Comparison of ENCODE assay signal across 1 cellular context in genomic region chr7:116949941-116950801, GRCh38.
TF ChIP-seq lines count a peak whose summit lies in the region.

No MANE protein-coding gene starts in this region.

TF ChIP-seq in K562, 482 proteins besides CTCF, POLR2A, EP300 and RAD21 (continued from another document and continues in another):
- TF ChIP-seq SFPQ (IDR thresholded peaks at IDR 0.05; ENCODE audit: low read depth, low read length) = no peak
- TF ChIP-seq MNT (conservative IDR thresholded peaks at IDR 0.05) = peak; percentile 69 to 81; a peak in 3 of 4 replicates
- 0 out of 4 replicates have a peak, but pooled peaks of 1 of the 2 experiments have one; percentile 46 for TF ChIP-seq KDM4B (IDR thresholded peaks at IDR 0.05; ENCODE audit: borderline replicate concordance in 2 of 2, low read depth in 1 of 2)
- TF ChIP-seq ZKSCAN3 (CRISPR knock-in tag; IDR thresholded peaks at IDR 0.05) = no peak
- no peak for TF ChIP-seq CHD7 (IDR thresholded peaks at IDR 0.05; ENCODE audit: low read depth, low read length)
- TF ChIP-seq CUX1 (CRISPR knock-in tag; IDR thresholded peaks at IDR 0.05) = peak; percentile 29; the same call in 1 of the 2 replicates
- peak; percentile 91 for TF ChIP-seq ZNF592 (IDR thresholded peaks at IDR 0.05)
- no peak for TF ChIP-seq RBM14 (IDR thresholded peaks at IDR 0.05; ENCODE audit: borderline replicate concordance, insufficient read depth, low read depth, low read length)
- TF ChIP-seq ZNF232 (CRISPR knock-in tag; IDR thresholded peaks at IDR 0.05) = no peak
- no peak for TF ChIP-seq ZNF324 (CRISPR knock-in tag; IDR thresholded peaks at IDR 0.05)
- TF ChIP-seq KHSRP (IDR thresholded peaks at IDR 0.05) = peak; percentile 78
- no peak for TF ChIP-seq POLR2H (tag; IDR thresholded peaks at IDR 0.05; ENCODE audit: low read depth)
- TF ChIP-seq HES1 (IDR thresholded peaks at IDR 0.05; ENCODE audit: low read depth) = peak; percentile 75
- no peak for TF ChIP-seq BRF2 (IDR thresholded peaks at IDR 0.05; ENCODE audit: borderline replicate concordance, insufficient read depth, insufficient read length)
- TF ChIP-seq ARHGAP35 (IDR thresholded peaks at IDR 0.05; ENCODE audit: partially characterized antibody) = peak; percentile 90
- peak; percentile 67 for TF ChIP-seq PHF20 (IDR thresholded peaks at IDR 0.05; ENCODE audit: partially characterized antibody)
- TF ChIP-seq MIER1 (IDR thresholded peaks at IDR 0.05; ENCODE audit: low read depth) = peak; percentile 90
